ENCODE assay signal across 8 cellular contexts in genomic region chr19:1270168-1270853, GRCh38. TPM values are rescaled to one million over a fixed set of nuclear protein-coding genes. Genes with fewer than 3 reads are reported as not detected.
DNase-seq lines count a peak whose midpoint lies in the region; ATAC-seq and TF ChIP-seq lines count a peak whose summit lies in the region.

No MANE protein-coding gene starts in this region.

- DNase-seq in DMS53 (lab: John Stamatoyannopoulos, UW) (peak; percentile 71), DMS53 treated with DMSO at 0.1 percent for 48 hours (lab: John Stamatoyannopoulos, UW; ENCODE audit: unreplicated experiment) (no peak), WTC11 (ENCODE audit: low spot score) (no peak), glutamatergic neuron (no peak), LoVo (ENCODE audit: low spot score) (no peak), COLO829 (ENCODE audit: low spot score) (no peak)
- no peak for DNase-seq in stimulated activated effector memory CD8-positive, alpha-beta T cell treated with anti-CD3 and anti-CD28 coated beads, Interleukin-12 subunit alpha, Interleukin-12 subunit beta, amount 100 ng/mL, for 72 hours (ENCODE audit: low spot score in 2 of 2)

- H3K36me3 Mint-ChIP-seq in WTC11 (peaks cover 42% of the 10 kb centered on the region), glutamatergic neuron (ENCODE audit: unreplicated experiment) (no peaks in the 10 kb centered on the region)
- peaks cover 83% of the 10 kb centered on the region for H3K36me3 Mint-ChIP-seq in stimulated activated effector memory CD8-positive, alpha-beta T cell treated with anti-CD3 and anti-CD28 coated beads, Interleukin-12 subunit alpha, Interleukin-12 subunit beta, amount 100 ng/mL, for 72 hours

- CTCF ChIA-PET in WTC11 (lab: Charles Lee): no interaction called here

- peaks cover 7% of the 10 kb centered on the region for H3K27me3 Mint-ChIP-seq in WTC11 (ENCODE audit: low read depth)
- peaks cover 20% of the 10 kb centered on the region for H3K27me3 Mint-ChIP-seq in glutamatergic neuron (ENCODE audit: unreplicated experiment)

- ATAC-seq in WTC11: no peak
- ATAC-seq in stimulated activated effector memory CD8-positive, alpha-beta T cell treated with anti-CD3 and anti-CD28 coated beads, Interleukin-12 subunit alpha, Interleukin-12 subunit beta, amount 100 ng/mL, for 72 hours: no peak
- no peak for ATAC-seq in HG03521 (IDR thresholded peaks at IDR 0.05; ENCODE audit: unreplicated experiment)

- H3K4me1 Mint-ChIP-seq in WTC11 (peaks cover 56% of the 10 kb centered on the region), glutamatergic neuron (ENCODE audit: low read depth, unreplicated experiment) (peaks cover 38% of the 10 kb centered on the region)
- H3K4me1 Mint-ChIP-seq in stimulated activated effector memory CD8-positive, alpha-beta T cell treated with anti-CD3 and anti-CD28 coated beads, Interleukin-12 subunit alpha, Interleukin-12 subunit beta, amount 100 ng/mL, for 72 hours: peaks cover 74% of the 10 kb centered on the region

- TF ChIP-seq CTCF in WTC11 (IDR thresholded peaks at IDR 0.05) (no peak), glutamatergic neuron (IDR thresholded peaks at IDR 0.05; ENCODE audit: partially characterized antibody, unreplicated experiment) (no peak)

- POLR2A ChIA-PET in WTC11 (lab: Charles Lee): interaction anchor here (1.5 to 1.7 kb wide), 2 partner anchors 14 to 19 kb away, joined by 6 to 7 read pairs; no protein-coding TSS in a partner anchor

- H3K4me3 Mint-ChIP-seq in WTC11 (peak overlapping the region; percentile 79), glutamatergic neuron (ENCODE audit: unreplicated experiment) (peak overlapping the region; percentile 89)
- H3K4me3 Mint-ChIP-seq in stimulated activated effector memory CD8-positive, alpha-beta T cell treated with anti-CD3 and anti-CD28 coated beads, Interleukin-12 subunit alpha, Interleukin-12 subunit beta, amount 100 ng/mL, for 72 hours: peak overlapping the region; percentile 89

- no peaks in the 10 kb centered on the region for H3K9me3 Mint-ChIP-seq in WTC11
- peaks cover 22% of the 10 kb centered on the region for H3K9me3 Mint-ChIP-seq in glutamatergic neuron (ENCODE audit: unreplicated experiment)
- H3K9me3 Mint-ChIP-seq in stimulated activated effector memory CD8-positive, alpha-beta T cell treated with anti-CD3 and anti-CD28 coated beads, Interleukin-12 subunit alpha, Interleukin-12 subunit beta, amount 100 ng/mL, for 72 hours: no peaks in the 10 kb centered on the region

- H3K27ac Mint-ChIP-seq in WTC11 (peak overlapping the region; percentile 97), glutamatergic neuron (ENCODE audit: unreplicated experiment) (peak overlapping the region; percentile 73)
- H3K27ac Mint-ChIP-seq in stimulated activated effector memory CD8-positive, alpha-beta T cell treated with anti-CD3 and anti-CD28 coated beads, Interleukin-12 subunit alpha, Interleukin-12 subunit beta, amount 100 ng/mL, for 72 hours: peak overlapping the region; percentile 96

TF ChIP-seq in WTC11, 78 proteins besides CTCF, POLR2A, EP300 and RAD21:
- TF ChIP-seq ZNF121 (CRISPR knock-in tag; IDR thresholded peaks at IDR 0.05) (peak; percentile 65; the same call in 1 of the 2 replicates), CREB1 (CRISPR knock-in tag; IDR thresholded peaks at IDR 0.05) (no peak), NFATC4 (CRISPR knock-in tag; IDR thresholded peaks at IDR 0.05) (peak; percentile 41; the same call in 1 of the 2 replicates), ZNF532 (CRISPR knock-in tag; IDR thresholded peaks at IDR 0.05; ENCODE audit: borderline replicate concordance) (0 out of 2 replicates have a peak, but pooled peaks have one; percentile 72), ZNF671 (CRISPR knock-in tag; IDR thresholded peaks at IDR 0.05) (peak; percentile 8; the same call in 1 of the 2 replicates)

RNA-seq across cellular contexts. Expression of gene CIRBP, which starts 1.2 kb away (rescaled TPM):
- 256 to 298 TPM (median 256 TPM) in 3 replicates for total RNA-seq in WTC11 (2021)
- 341 TPM for total RNA-seq in glutamatergic neuron (ENCODE audit: unreplicated experiment)

RNA-seq across cellular contexts. Expression of gene FAM174C, which starts 5.0 kb away (rescaled TPM):
- total RNA-seq in WTC11 (2021): 59.4 to 65.9 TPM (median 65.7 TPM) in 3 replicates
- 17.3 TPM for total RNA-seq in glutamatergic neuron (ENCODE audit: unreplicated experiment)

RNA-seq across cellular contexts. Expression of gene EFNA2, which starts 15.4 kb away (rescaled TPM):
- total RNA-seq in WTC11 (2021): 11.4 to 14.2 TPM (median 12.6 TPM) in 3 replicates
- total RNA-seq in glutamatergic neuron (ENCODE audit: unreplicated experiment): 61.4 TPM

RNA-seq across cellular contexts. Expression of gene MIDN, which starts 21.9 kb away (rescaled TPM):
- total RNA-seq in WTC11 (2021) (189 to 190 TPM (median 189 TPM) in 3 replicates), glutamatergic neuron (ENCODE audit: unreplicated experiment) (325 TPM)

RNA-seq across cellular contexts. Expression of gene ATP5F1D, which starts 28.8 kb away (rescaled TPM):
- 262 to 277 TPM (median 270 TPM) in 3 replicates for total RNA-seq in WTC11 (2021)
- total RNA-seq in glutamatergic neuron (ENCODE audit: unreplicated experiment): 129 TPM
